ENCODE assay signal across 4 cellular contexts in genomic region chr7:90538405-90538804, GRCh38. TPM values are rescaled to one million over a fixed set of nuclear protein-coding genes. Genes with fewer than 3 reads are reported as not detected.
"Had no signal": no experiment of that assay in that cellular context is flagged by ENCODE, and none has a peak within 500 bp of the region (broad histone marks: within the 10 kb centered on the region; RNA-seq: fewer than 3 reads in every experiment).

No MANE protein-coding gene starts in this region.

- DNase-seq: GDM1, GF-D8 had no signal

- ATAC-seq: GM12878 had no signal

RNA-seq across cellular contexts. Expression of gene CDK14, which starts 57.7 kb away (rescaled TPM):
- total RNA-seq: G401 had no signal
